Comparison of ENCODE assay signal across 16 cellular contexts in genomic region chr20:24489193-24489592, GRCh38. TPM values are rescaled to one million over a fixed set of nuclear protein-coding genes. Genes with fewer than 3 reads are reported as not detected.
A peak's percentile ranks its signal among the peaks of the same experiment; 100 is the strongest.
DNase-seq lines count a peak whose midpoint lies in the region; ATAC-seq and TF ChIP-seq lines count a peak whose summit lies in the region.
"Had no signal": no experiment of that assay in that cellular context is flagged by ENCODE, and none has a peak within 500 bp of the region (broad histone marks: within the 10 kb centered on the region; RNA-seq: fewer than 3 reads in every experiment).

No MANE protein-coding gene starts in this region.

- H3K4me3 ChIP-seq in HAP-1 = no peak overlapping the region
- H3K4me3 ChIP-seq: GM23338, K562 had no signal

- no peaks in the 10 kb centered on the region for H3K9me3 Mint-ChIP-seq in chondrocyte (ENCODE audit: low read depth)
- peaks cover 6% of the 10 kb centered on the region for H3K9me3 Mint-ChIP-seq in glutamatergic neuron (ENCODE audit: unreplicated experiment)
- H3K9me3 Mint-ChIP-seq: CD8-positive, alpha-beta T cell; GM23338 had no signal

- H3K36me3 ChIP-seq in HAP-1 (replicated peaks) = no peaks in the 10 kb centered on the region

- no peaks in the 10 kb centered on the region for H3K27me3 ChIP-seq in HAP-1 (ENCODE audit: low read depth)

- H3K27ac Mint-ChIP-seq in chondrocyte (ENCODE audit: unreplicated experiment) = peak overlapping the region; percentile 38
- peak overlapping the region; percentile 56 for H3K27ac Mint-ChIP-seq in glutamatergic neuron (ENCODE audit: unreplicated experiment)
- H3K27ac Mint-ChIP-seq: CD14-positive monocyte; CD8-positive, alpha-beta T cell; GM23338 had no signal

- intact Hi-C loops in cardiac septum (cut with DNase I) = no loop called here
- intact Hi-C loops in Right ventricle myocardium superior (cut with DNase I) = no loop called here
- intact Hi-C loops in posterior vena cava (cut with DNase I) = no loop called here

- DNase-seq in cardiac septum (ENCODE audit: low spot score) (peak; percentile 55), Right ventricle myocardium superior (no peak), chondrocyte (ENCODE audit: low spot score) (no peak), glutamatergic neuron (no peak), posterior vena cava (ENCODE audit: low spot score) (no peak), HT-29 (ENCODE audit: low spot score) (no peak), HAP-1 (ENCODE audit: low spot score in 2 of 2) (no peak)
- DNase-seq: CD8-positive, alpha-beta T cell; DMS153; DMS79 treated with DMSO at 0.1 percent for 48 hours; EL; HCEC 1CT had no signal

- H3K4me1 Mint-ChIP-seq in chondrocyte (ENCODE audit: low read depth) (no peaks in the 10 kb centered on the region), glutamatergic neuron (ENCODE audit: low read depth, unreplicated experiment) (peaks cover 30% of the 10 kb centered on the region)
- H3K4me1 Mint-ChIP-seq: CD14-positive monocyte had no signal

- H3K36me3 Mint-ChIP-seq in chondrocyte (ENCODE audit: low read depth) (peaks cover 6% of the 10 kb centered on the region), glutamatergic neuron (ENCODE audit: unreplicated experiment) (peaks cover 4% of the 10 kb centered on the region)
- H3K36me3 Mint-ChIP-seq: CD14-positive monocyte; CD8-positive, alpha-beta T cell had no signal

- no peak for ATAC-seq in Right ventricle myocardium superior (ENCODE audit: poor library complexity)
- ATAC-seq in HG03460 (IDR thresholded peaks at IDR 0.05; ENCODE audit: unreplicated experiment) = no peak
- ATAC-seq: CD8-positive, alpha-beta T cell; GM23338; K562 had no signal

- H3K27me3 Mint-ChIP-seq in chondrocyte (ENCODE audit: low read depth) (peaks cover 1% of the 10 kb centered on the region), glutamatergic neuron (ENCODE audit: unreplicated experiment) (peaks cover 5% of the 10 kb centered on the region)

- H3K9me3 ChIP-seq in HAP-1 = no peaks in the 10 kb centered on the region

- no peaks in the 10 kb centered on the region for H3K4me1 ChIP-seq in HAP-1

- in situ Hi-C loops in HAP-1 (cut with MboI; ENCODE audit: low sequenced_read_pairs) = no loop called here

- H3K4me3 Mint-ChIP-seq in chondrocyte (ENCODE audit: unreplicated experiment) (no peak overlapping the region), glutamatergic neuron (ENCODE audit: unreplicated experiment) (no peak overlapping the region)
- H3K4me3 Mint-ChIP-seq: CD14-positive monocyte; CD8-positive, alpha-beta T cell; GM23338 had no signal

- no peak for TF ChIP-seq CTCF in chondrocyte (IDR thresholded peaks at IDR 0.05)
- TF ChIP-seq CTCF in glutamatergic neuron (IDR thresholded peaks at IDR 0.05; ENCODE audit: partially characterized antibody, unreplicated experiment) = no peak

RNA-seq across cellular contexts. Expression of gene SYNDIG1, which starts 19.8 kb away (rescaled TPM):
- total RNA-seq in cardiac septum (17.6 TPM), Right ventricle myocardium superior (11.5 TPM), chondrocyte (5.6 to 16.4 TPM (median 6.1 TPM) in 3 replicates), glutamatergic neuron (ENCODE audit: unreplicated experiment) (10.4 TPM), posterior vena cava (10 to 100 TPM; 11.3 to 22.5 TPM)
- not detected in 2 replicates for total RNA-seq in HT-29 (2014; rRNA removed; shearing (Covaris generic))
- total RNA-seq: CD8-positive, alpha-beta T cell; K562 had no signal
